1 cellular context compared by ENCODE assay signal in the genomic region with DNA sequence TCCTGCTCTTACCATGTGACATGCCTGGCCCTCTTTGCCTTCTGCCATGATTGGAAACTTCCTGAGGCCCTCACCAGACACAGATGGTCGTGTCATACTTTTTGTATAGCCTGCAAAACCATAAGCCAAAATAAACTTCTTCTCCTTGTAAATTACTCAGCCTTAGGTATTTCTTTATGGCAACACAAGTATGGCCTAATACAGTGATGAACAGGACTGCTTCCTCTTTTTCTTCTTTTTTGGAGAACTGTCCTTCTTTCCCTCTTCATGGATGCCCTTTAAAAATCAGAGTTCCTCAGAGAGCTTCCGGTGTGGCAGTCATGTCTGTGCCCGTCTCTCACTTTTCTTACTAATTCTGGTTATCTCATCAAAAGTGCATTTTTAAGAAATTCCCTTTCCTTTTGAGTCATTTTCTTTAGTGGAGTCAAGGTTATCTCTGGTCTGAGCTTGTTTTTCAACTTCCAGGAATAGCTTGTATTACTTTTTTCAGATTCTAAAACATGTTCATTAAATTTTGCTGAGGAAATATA.
TF ChIP-seq lines count a peak whose summit lies in the region.

No MANE protein-coding gene starts in this region.

TF ChIP-seq in K562, 482 proteins besides CTCF, POLR2A, EP300 and RAD21 (continues in another document):
- TF ChIP-seq PHF8 (IDR thresholded peaks at IDR 0.05; ENCODE audit: borderline replicate concordance, low read length) (no peak), ZNF311 (CRISPR knock-in tag; IDR thresholded peaks at IDR 0.05) (peak; percentile 76; the same call in 1 of the 2 replicates), XRCC3 (IDR thresholded peaks at IDR 0.05) (no peak), ASH1L (IDR thresholded peaks at IDR 0.05; ENCODE audit: borderline replicate concordance, low read depth, partially characterized antibody) (no peak), FIP1L1 (IDR thresholded peaks at IDR 0.05; ENCODE audit: low read depth, low read length, poor library complexity, severe bottlenecking) (no peak), KDM5B (IDR thresholded peaks at IDR 0.05; ENCODE audit: insufficient replicate concordance, low read depth, low read length) (no peak), ZNF175 (CRISPR knock-in tag; IDR thresholded peaks at IDR 0.05; ENCODE audit: low read depth) (peak; percentile 91), ZNF224 (CRISPR knock-in tag; IDR thresholded peaks at IDR 0.05) (no peak), BRF1 (IDR thresholded peaks at IDR 0.05; ENCODE audit: borderline replicate concordance, extremely low read depth, insufficient read length) (no peak), FOXJ2 (tag; IDR thresholded peaks at IDR 0.05) (no peak), CBFA2T2 (conservative IDR thresholded peaks at IDR 0.05) (no peak), RCOR1 (IDR thresholded peaks at IDR 0.05; ENCODE audit: borderline replicate concordance in 1 of 2, low read depth in 2 of 2, low read length in 2 of 2) (no peak), SP1 (CRISPR knock-in tag; IDR thresholded peaks at IDR 0.05) (no peak), BCL6 (CRISPR knock-in tag; IDR thresholded peaks at IDR 0.05) (no peak), ZNF316 (IDR thresholded peaks at IDR 0.05) (0 out of 2 replicates have a peak, but pooled peaks have one; percentile 1), POLR2B (IDR thresholded peaks at IDR 0.05; ENCODE audit: low read depth, partially characterized antibody) (no peak), CTBP1 (IDR thresholded peaks at IDR 0.05; ENCODE audit: borderline replicate concordance) (no peak), SUPT5H (IDR thresholded peaks at IDR 0.05) (no peak), MECOM (CRISPR knock-in tag; IDR thresholded peaks at IDR 0.05) (no peak), TOE1 (IDR thresholded peaks at IDR 0.05; ENCODE audit: borderline replicate concordance) (no peak), TOE1 (CRISPR knock-in tag; IDR thresholded peaks at IDR 0.05; ENCODE audit: borderline replicate concordance, low read depth) (no peak), MEF2A (IDR thresholded peaks at IDR 0.05; ENCODE audit: control insufficient read depth, low read depth, low read length) (no peak), ZNF324 (CRISPR knock-in tag; IDR thresholded peaks at IDR 0.05) (no peak), SMARCA5 (IDR thresholded peaks at IDR 0.05) (no peak), CHCHD3 (CRISPR knock-in tag; IDR thresholded peaks at IDR 0.05) (no peak), CREM (IDR thresholded peaks at IDR 0.05; ENCODE audit: low read depth) (no peak), HCFC1 (IDR thresholded peaks at IDR 0.05; ENCODE audit: low read depth, low read length) (no peak), ZNF197 (CRISPR knock-in tag; IDR thresholded peaks at IDR 0.05; ENCODE audit: low read depth) (peak; percentile 41; the same call in 1 of the 2 replicates), ZNF184 (CRISPR knock-in tag; IDR thresholded peaks at IDR 0.05) (no peak), ZSCAN32 (CRISPR knock-in tag; IDR thresholded peaks at IDR 0.05) (no peak), ZNF79 (CRISPR knock-in tag; IDR thresholded peaks at IDR 0.05; ENCODE audit: low read depth) (no peak), MAZ (CRISPR knock-in tag; conservative IDR thresholded peaks at IDR 0.05 in 1 of 2, IDR thresholded peaks at IDR 0.05 in 1 of 2) (0 out of 4 replicates have a peak, but pooled peaks of 1 of the 2 experiments have one; percentile 34), IRF2 (CRISPR knock-in tag; IDR thresholded peaks at IDR 0.05) (no peak), ZNF583 (CRISPR knock-in tag; IDR thresholded peaks at IDR 0.05) (peak; percentile 76), NFE2L1 (tag; IDR thresholded peaks at IDR 0.05; ENCODE audit: borderline replicate concordance, low read depth) (no peak), SLC30A9 (CRISPR knock-in tag; IDR thresholded peaks at IDR 0.05) (no peak), HDAC3 (IDR thresholded peaks at IDR 0.05; ENCODE audit: borderline replicate concordance, partially characterized antibody) (no peak), CREBBP (IDR thresholded peaks at IDR 0.05; ENCODE audit: low read depth, low read length) (no peak), DPF2 (IDR thresholded peaks at IDR 0.05) (no peak), KLF1 (tag; IDR thresholded peaks at IDR 0.05) (no peak), DNMT1 (IDR thresholded peaks at IDR 0.05) (no peak), MEF2D (tag; conservative IDR thresholded peaks at IDR 0.05; ENCODE audit: low read depth) (peak; percentile 53), PHF21A (IDR thresholded peaks at IDR 0.05; ENCODE audit: borderline replicate concordance, low read depth) (no peak), ZZZ3 (IDR thresholded peaks at IDR 0.05) (no peak), SIN3B (IDR thresholded peaks at IDR 0.05; ENCODE audit: low read depth) (no peak), SRSF3 (IDR thresholded peaks at IDR 0.05; ENCODE audit: insufficient read depth, low read length) (no peak), LARP7 (IDR thresholded peaks at IDR 0.05) (no peak), SMAD3 (CRISPR knock-in tag; conservative IDR thresholded peaks at IDR 0.05) (no peak), BRD4 (IDR thresholded peaks at IDR 0.05) (peak; percentile 56; the same call in 1 of the 2 replicates), GABPA (tag; conservative IDR thresholded peaks at IDR 0.05; ENCODE audit: low read depth) (no peak), CBX8 (IDR thresholded peaks at IDR 0.05; ENCODE audit: borderline replicate concordance, extremely low read depth, low read depth, low read length, poor library complexity, severe bottlenecking) (no peak), NFXL1 (CRISPR knock-in tag; IDR thresholded peaks at IDR 0.05) (no peak; the same call in 1 of the 2 replicates), ZNF77 (CRISPR knock-in tag; IDR thresholded peaks at IDR 0.05) (no peak), ZNF165 (CRISPR knock-in tag; IDR thresholded peaks at IDR 0.05; ENCODE audit: borderline replicate concordance) (no peak), TCF7L2 (IDR thresholded peaks at IDR 0.05; ENCODE audit: low read depth, low read length) (no peak), DMBX1 (CRISPR knock-in tag; IDR thresholded peaks at IDR 0.05; ENCODE audit: borderline replicate concordance) (peak; percentile 87), TRIM24 (IDR thresholded peaks at IDR 0.05) (peak; percentile 33 to 54; a peak in 2 of 4 replicates)
- TF ChIP-seq, protein P1, sequence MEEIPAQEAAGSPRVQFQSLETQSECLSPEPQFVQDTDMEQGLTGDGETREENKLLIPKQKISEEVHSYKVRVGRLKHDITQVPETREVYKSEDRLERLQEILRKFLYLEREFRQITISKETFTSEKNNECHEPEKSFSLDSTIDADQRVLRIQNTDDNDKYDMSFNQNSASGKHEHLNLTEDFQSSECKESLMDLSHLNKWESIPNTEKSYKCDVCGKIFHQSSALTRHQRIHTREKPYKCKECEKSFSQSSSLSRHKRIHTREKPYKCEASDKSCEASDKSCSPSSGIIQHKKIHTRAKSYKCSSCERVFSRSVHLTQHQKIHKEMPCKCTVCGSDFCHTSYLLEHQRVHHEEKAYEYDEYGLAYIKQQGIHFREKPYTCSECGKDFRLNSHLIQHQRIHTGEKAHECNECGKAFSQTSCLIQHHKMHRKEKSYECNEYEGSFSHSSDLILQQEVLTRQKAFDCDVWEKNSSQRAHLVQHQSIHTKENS (CRISPR knock-in tag; IDR thresholded peaks at IDR 0.05), result no peak
- TF ChIP-seq, protein P2, sequence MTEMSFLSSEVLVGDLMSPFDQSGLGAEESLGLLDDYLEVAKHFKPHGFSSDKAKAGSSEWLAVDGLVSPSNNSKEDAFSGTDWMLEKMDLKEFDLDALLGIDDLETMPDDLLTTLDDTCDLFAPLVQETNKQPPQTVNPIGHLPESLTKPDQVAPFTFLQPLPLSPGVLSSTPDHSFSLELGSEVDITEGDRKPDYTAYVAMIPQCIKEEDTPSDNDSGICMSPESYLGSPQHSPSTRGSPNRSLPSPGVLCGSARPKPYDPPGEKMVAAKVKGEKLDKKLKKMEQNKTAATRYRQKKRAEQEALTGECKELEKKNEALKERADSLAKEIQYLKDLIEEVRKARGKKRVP (CRISPR knock-in tag; IDR thresholded peaks at IDR 0.05), result 0 out of 2 replicates have a peak, but pooled peaks have one; percentile 26
- TF ChIP-seq, protein P3, sequence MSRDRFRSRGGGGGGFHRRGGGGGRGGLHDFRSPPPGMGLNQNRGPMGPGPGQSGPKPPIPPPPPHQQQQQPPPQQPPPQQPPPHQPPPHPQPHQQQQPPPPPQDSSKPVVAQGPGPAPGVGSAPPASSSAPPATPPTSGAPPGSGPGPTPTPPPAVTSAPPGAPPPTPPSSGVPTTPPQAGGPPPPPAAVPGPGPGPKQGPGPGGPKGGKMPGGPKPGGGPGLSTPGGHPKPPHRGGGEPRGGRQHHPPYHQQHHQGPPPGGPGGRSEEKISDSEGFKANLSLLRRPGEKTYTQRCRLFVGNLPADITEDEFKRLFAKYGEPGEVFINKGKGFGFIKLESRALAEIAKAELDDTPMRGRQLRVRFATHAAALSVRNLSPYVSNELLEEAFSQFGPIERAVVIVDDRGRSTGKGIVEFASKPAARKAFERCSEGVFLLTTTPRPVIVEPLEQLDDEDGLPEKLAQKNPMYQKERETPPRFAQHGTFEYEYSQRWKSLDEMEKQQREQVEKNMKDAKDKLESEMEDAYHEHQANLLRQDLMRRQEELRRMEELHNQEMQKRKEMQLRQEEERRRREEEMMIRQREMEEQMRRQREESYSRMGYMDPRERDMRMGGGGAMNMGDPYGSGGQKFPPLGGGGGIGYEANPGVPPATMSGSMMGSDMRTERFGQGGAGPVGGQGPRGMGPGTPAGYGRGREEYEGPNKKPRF (IDR thresholded peaks at IDR 0.05; ENCODE audit: low read depth, low read length), result no peak
- TF ChIP-seq, protein P4, sequence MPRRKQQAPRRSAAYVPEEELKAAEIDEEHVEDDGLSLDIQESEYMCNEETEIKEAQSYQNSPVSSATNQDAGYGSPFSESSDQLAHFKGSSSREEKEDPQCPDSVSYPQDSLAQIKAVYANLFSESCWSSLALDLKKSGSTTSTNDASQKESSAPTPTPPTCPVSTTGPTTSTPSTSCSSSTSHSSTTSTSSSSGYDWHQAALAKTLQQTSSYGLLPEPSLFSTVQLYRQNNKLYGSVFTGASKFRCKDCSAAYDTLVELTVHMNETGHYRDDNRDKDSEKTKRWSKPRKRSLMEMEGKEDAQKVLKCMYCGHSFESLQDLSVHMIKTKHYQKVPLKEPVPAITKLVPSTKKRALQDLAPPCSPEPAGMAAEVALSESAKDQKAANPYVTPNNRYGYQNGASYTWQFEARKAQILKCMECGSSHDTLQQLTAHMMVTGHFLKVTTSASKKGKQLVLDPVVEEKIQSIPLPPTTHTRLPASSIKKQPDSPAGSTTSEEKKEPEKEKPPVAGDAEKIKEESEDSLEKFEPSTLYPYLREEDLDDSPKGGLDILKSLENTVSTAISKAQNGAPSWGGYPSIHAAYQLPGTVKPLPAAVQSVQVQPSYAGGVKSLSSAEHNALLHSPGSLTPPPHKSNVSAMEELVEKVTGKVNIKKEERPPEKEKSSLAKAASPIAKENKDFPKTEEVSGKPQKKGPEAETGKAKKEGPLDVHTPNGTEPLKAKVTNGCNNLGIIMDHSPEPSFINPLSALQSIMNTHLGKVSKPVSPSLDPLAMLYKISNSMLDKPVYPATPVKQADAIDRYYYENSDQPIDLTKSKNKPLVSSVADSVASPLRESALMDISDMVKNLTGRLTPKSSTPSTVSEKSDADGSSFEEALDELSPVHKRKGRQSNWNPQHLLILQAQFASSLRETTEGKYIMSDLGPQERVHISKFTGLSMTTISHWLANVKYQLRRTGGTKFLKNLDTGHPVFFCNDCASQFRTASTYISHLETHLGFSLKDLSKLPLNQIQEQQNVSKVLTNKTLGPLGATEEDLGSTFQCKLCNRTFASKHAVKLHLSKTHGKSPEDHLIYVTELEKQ (CRISPR knock-in tag; IDR thresholded peaks at IDR 0.05), result 0 out of 2 replicates have a peak, but pooled peaks have one; percentile 35
- TF ChIP-seq, protein P5, sequence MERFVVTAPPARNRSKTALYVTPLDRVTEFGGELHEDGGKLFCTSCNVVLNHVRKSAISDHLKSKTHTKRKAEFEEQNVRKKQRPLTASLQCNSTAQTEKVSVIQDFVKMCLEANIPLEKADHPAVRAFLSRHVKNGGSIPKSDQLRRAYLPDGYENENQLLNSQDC (CRISPR knock-in tag; IDR thresholded peaks at IDR 0.05), result no peak
- TF ChIP-seq, protein P6, sequence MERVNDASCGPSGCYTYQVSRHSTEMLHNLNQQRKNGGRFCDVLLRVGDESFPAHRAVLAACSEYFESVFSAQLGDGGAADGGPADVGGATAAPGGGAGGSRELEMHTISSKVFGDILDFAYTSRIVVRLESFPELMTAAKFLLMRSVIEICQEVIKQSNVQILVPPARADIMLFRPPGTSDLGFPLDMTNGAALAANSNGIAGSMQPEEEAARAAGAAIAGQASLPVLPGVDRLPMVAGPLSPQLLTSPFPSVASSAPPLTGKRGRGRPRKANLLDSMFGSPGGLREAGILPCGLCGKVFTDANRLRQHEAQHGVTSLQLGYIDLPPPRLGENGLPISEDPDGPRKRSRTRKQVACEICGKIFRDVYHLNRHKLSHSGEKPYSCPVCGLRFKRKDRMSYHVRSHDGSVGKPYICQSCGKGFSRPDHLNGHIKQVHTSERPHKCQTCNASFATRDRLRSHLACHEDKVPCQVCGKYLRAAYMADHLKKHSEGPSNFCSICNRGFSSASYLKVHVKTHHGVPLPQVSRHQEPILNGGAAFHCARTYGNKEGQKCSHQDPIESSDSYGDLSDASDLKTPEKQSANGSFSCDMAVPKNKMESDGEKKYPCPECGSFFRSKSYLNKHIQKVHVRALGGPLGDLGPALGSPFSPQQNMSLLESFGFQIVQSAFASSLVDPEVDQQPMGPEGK (CRISPR knock-in tag; IDR thresholded peaks at IDR 0.05; ENCODE audit: borderline replicate concordance), result 0 out of 2 replicates have a peak, but pooled peaks have one; percentile 22
- TF ChIP-seq, protein P7, sequence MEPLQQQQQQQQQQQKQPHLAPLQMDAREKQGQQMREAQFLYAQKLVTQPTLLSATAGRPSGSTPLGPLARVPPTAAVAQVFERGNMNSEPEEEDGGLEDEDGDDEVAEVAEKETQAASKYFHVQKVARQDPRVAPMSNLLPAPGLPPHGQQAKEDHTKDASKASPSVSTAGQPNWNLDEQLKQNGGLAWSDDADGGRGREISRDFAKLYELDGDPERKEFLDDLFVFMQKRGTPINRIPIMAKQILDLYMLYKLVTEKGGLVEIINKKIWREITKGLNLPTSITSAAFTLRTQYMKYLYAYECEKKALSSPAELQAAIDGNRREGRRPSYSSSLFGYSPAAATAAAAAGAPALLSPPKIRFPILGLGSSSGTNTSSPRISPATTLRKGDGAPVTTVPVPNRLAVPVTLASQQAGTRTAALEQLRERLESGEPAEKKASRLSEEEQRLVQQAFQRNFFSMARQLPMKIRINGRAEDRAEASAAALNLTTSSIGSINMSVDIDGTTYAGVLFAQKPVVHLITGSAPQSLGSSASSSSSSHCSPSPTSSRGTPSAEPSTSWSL (CRISPR knock-in tag; IDR thresholded peaks at IDR 0.05; ENCODE audit: borderline replicate concordance), result no peak
- TF ChIP-seq, protein P8, sequence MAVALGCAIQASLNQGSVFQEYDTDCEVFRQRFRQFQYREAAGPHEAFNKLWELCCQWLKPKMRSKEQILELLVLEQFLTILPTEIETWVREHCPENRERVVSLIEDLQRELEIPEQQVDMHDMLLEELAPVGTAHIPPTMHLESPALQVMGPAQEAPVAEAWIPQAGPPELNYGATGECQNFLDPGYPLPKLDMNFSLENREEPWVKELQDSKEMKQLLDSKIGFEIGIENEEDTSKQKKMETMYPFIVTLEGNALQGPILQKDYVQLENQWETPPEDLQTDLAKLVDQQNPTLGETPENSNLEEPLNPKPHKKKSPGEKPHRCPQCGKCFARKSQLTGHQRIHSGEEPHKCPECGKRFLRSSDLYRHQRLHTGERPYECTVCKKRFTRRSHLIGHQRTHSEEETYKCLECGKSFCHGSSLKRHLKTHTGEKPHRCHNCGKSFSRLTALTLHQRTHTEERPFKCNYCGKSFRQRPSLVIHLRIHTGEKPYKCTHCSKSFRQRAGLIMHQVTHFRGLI (CRISPR knock-in tag; IDR thresholded peaks at IDR 0.05), result no peak
